ENCODE assay signal across 1 cellular context in the genomic region with DNA sequence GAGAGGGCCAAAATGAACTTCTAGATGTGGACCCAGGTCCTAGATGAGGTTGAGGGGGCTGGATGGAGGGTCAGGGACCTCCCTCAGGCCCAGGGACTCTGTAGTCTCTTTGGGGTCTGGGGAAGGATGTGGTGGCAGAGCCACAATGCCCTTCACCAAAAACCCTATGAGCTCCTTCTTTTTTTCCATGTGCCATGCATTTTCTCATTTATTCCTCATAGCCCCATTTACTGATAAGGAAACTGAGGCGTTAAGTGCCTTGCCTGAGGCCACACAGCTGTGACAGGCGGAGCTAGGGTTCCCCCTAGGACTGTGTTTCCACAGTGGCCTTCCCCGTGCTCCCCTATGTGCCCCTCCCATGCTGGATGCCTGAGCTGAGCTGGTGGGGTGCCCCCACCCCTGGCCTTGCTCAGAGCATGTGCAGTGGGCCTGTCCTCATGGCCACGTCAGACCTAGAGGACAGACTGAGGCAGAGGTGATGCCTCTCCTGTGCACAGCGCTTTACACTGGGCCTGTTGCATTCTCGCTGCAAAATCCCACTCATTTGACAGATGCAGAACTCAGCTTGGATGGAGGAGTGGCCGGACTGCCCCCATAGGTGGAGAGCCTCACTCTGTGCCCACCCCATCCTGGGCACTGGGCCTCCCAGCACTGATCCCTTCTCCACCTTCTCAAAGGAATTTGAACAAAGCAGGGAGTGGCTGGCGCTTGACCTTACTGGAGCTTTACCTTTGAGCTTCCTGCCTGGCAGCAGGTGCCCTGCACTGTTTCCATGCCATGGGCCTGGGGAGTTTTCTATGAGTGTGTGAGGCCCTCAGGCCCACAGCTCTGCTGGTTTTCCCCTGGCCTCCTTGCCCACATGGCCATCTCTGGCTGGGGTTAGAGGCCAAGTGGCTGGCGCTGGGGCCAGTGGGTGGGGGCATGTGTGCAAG.
A peak's percentile ranks its signal among the peaks of the same experiment; 100 is the strongest.
TF ChIP-seq lines count a peak whose summit lies in the region.

No MANE protein-coding gene starts in this region.

TF ChIP-seq in HepG2, 621 proteins besides CTCF, POLR2A, EP300 and RAD21 (continues in another document):
- TF ChIP-seq PHB2 (IDR thresholded peaks at IDR 0.05; ENCODE audit: partially characterized antibody) (no peak), ZNF674 (CRISPR knock-in tag; IDR thresholded peaks at IDR 0.05; ENCODE audit: low read depth) (no peak; the same call in 1 of the 2 replicates), MXD4 (CRISPR knock-in tag; IDR thresholded peaks at IDR 0.05) (0 out of 2 replicates have a peak, but pooled peaks have one; percentile 1), GABPB1 (CRISPR knock-in tag; IDR thresholded peaks at IDR 0.05) (no peak), BCL6 (CRISPR knock-in tag; IDR thresholded peaks at IDR 0.05) (no peak), ZNF3 (CRISPR knock-in tag; IDR thresholded peaks at IDR 0.05) (no peak), BORCS8-MEF2B (CRISPR knock-in tag; IDR thresholded peaks at IDR 0.05) (no peak), AHR (CRISPR knock-in tag; IDR thresholded peaks at IDR 0.05) (no peak), STAT5B (CRISPR knock-in tag; IDR thresholded peaks at IDR 0.05) (no peak), ZNF792 (CRISPR knock-in tag; IDR thresholded peaks at IDR 0.05) (no peak), SKI (IDR thresholded peaks at IDR 0.05; ENCODE audit: partially characterized antibody) (no peak), RFX1 (IDR thresholded peaks at IDR 0.05) (no peak), ZBTB26 (CRISPR knock-in tag; IDR thresholded peaks at IDR 0.05; ENCODE audit: borderline replicate concordance) (no peak), ZNF552 (CRISPR knock-in tag; IDR thresholded peaks at IDR 0.05; ENCODE audit: borderline replicate concordance) (no peak), HMGA1 (CRISPR knock-in tag; conservative IDR thresholded peaks at IDR 0.05) (no peak), ZNF629 (CRISPR knock-in tag; conservative IDR thresholded peaks at IDR 0.05) (peak; percentile 51; the same call in 1 of the 2 replicates), TFAP4 (IDR thresholded peaks at IDR 0.05; ENCODE audit: borderline replicate concordance, low read depth) (no peak), HOXA3 (CRISPR knock-in tag; IDR thresholded peaks at IDR 0.05) (no peak), HES4 (CRISPR knock-in tag; IDR thresholded peaks at IDR 0.05; ENCODE audit: borderline replicate concordance) (no peak; the same call in 1 of the 2 replicates), NONO (IDR thresholded peaks at IDR 0.05) (no peak), NONO (CRISPR knock-in tag; conservative IDR thresholded peaks at IDR 0.05) (no peak), TCF12 (IDR thresholded peaks at IDR 0.05) (no peak), TCF12 (CRISPR knock-in tag; IDR thresholded peaks at IDR 0.05) (no peak), ZFP36 (IDR thresholded peaks at IDR 0.05; ENCODE audit: borderline replicate concordance, low read depth, low read length, partially characterized antibody) (no peak), USF2 (IDR thresholded peaks at IDR 0.05; ENCODE audit: low read depth, low read length) (no peak), USF2 (CRISPR knock-in tag; IDR thresholded peaks at IDR 0.05; ENCODE audit: borderline replicate concordance) (no peak), ZNF550 (CRISPR knock-in tag; IDR thresholded peaks at IDR 0.05; ENCODE audit: borderline replicate concordance) (peak; percentile 10; the same call in 1 of the 2 replicates), ZNF546 (CRISPR knock-in tag; conservative IDR thresholded peaks at IDR 0.05) (no peak), ZNF672 (CRISPR knock-in tag; IDR thresholded peaks at IDR 0.05) (no peak), HOXD1 (CRISPR knock-in tag; IDR thresholded peaks at IDR 0.05) (no peak), SIX1 (CRISPR knock-in tag; IDR thresholded peaks at IDR 0.05; ENCODE audit: borderline replicate concordance) (no peak), ZNF235 (CRISPR knock-in tag; IDR thresholded peaks at IDR 0.05; ENCODE audit: borderline replicate concordance) (no peak), CBX5 (CRISPR knock-in tag; IDR thresholded peaks at IDR 0.05; ENCODE audit: borderline replicate concordance) (no peak), ZFAT (CRISPR knock-in tag; conservative IDR thresholded peaks at IDR 0.05) (no peak), NFE2L2 (IDR thresholded peaks at IDR 0.05; ENCODE audit: low read length) (no peak), RELA (CRISPR knock-in tag; IDR thresholded peaks at IDR 0.05) (no peak), SCMH1 (CRISPR knock-in tag; IDR thresholded peaks at IDR 0.05; ENCODE audit: borderline replicate concordance) (no peak), ZNF232 (CRISPR knock-in tag; IDR thresholded peaks at IDR 0.05; ENCODE audit: borderline replicate concordance) (0 out of 2 replicates have a peak, but pooled peaks have one; percentile 32), GTF2F1 (IDR thresholded peaks at IDR 0.05; ENCODE audit: low read length) (no peak), ZBTB2 (CRISPR knock-in tag; IDR thresholded peaks at IDR 0.05; ENCODE audit: low read depth) (no peak), ZMAT3 (CRISPR knock-in tag; conservative IDR thresholded peaks at IDR 0.05) (no peak; the same call in 1 of the 2 replicates), JARID2 (CRISPR knock-in tag; IDR thresholded peaks at IDR 0.05; ENCODE audit: insufficient replicate concordance) (peak; percentile 14), TMF1 (CRISPR knock-in tag; IDR thresholded peaks at IDR 0.05; ENCODE audit: low read depth) (no peak), PHF20 (CRISPR knock-in tag; IDR thresholded peaks at IDR 0.05) (no peak), SRSF1 (optimal IDR thresholded peaks at IDR 0.05; ENCODE audit: low read depth, low read length) (peak; percentile 22), ZNF598 (CRISPR knock-in tag; IDR thresholded peaks at IDR 0.05; ENCODE audit: borderline replicate concordance) (no peak), REL (CRISPR knock-in tag; conservative IDR thresholded peaks at IDR 0.05) (no peak), NKX3-1 (CRISPR knock-in tag; IDR thresholded peaks at IDR 0.05) (no peak), YY1 (IDR thresholded peaks at IDR 0.05; ENCODE audit: insufficient read depth, insufficient replicate concordance, low read depth, low read length) (no peak), MYNN (CRISPR knock-in tag; IDR thresholded peaks at IDR 0.05; ENCODE audit: low read depth) (peak; percentile 44; the same call in 1 of the 2 replicates)
- TF ChIP-seq, protein P1, sequence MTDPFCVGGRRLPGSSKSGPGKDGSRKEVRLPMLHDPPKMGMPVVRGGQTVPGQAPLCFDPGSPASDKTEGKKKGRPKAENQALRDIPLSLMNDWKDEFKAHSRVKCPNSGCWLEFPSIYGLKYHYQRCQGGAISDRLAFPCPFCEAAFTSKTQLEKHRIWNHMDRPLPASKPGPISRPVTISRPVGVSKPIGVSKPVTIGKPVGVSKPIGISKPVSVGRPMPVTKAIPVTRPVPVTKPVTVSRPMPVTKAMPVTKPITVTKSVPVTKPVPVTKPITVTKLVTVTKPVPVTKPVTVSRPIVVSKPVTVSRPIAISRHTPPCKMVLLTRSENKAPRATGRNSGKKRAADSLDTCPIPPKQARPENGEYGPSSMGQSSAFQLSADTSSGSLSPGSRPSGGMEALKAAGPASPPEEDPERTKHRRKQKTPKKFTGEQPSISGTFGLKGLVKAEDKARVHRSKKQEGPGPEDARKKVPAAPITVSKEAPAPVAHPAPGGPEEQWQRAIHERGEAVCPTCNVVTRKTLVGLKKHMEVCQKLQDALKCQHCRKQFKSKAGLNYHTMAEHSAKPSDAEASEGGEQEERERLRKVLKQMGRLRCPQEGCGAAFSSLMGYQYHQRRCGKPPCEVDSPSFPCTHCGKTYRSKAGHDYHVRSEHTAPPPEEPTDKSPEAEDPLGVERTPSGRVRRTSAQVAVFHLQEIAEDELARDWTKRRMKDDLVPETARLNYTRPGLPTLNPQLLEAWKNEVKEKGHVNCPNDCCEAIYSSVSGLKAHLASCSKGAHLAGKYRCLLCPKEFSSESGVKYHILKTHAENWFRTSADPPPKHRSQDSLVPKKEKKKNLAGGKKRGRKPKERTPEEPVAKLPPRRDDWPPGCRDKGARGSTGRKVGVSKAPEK (CRISPR knock-in tag; IDR thresholded peaks at IDR 0.05; ENCODE audit: borderline replicate concordance): no peak
- TF ChIP-seq, protein P2, sequence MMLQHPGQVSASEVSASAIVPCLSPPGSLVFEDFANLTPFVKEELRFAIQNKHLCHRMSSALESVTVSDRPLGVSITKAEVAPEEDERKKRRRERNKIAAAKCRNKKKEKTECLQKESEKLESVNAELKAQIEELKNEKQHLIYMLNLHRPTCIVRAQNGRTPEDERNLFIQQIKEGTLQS (CRISPR knock-in tag; IDR thresholded peaks at IDR 0.05): no peak
- TF ChIP-seq, protein P3, sequence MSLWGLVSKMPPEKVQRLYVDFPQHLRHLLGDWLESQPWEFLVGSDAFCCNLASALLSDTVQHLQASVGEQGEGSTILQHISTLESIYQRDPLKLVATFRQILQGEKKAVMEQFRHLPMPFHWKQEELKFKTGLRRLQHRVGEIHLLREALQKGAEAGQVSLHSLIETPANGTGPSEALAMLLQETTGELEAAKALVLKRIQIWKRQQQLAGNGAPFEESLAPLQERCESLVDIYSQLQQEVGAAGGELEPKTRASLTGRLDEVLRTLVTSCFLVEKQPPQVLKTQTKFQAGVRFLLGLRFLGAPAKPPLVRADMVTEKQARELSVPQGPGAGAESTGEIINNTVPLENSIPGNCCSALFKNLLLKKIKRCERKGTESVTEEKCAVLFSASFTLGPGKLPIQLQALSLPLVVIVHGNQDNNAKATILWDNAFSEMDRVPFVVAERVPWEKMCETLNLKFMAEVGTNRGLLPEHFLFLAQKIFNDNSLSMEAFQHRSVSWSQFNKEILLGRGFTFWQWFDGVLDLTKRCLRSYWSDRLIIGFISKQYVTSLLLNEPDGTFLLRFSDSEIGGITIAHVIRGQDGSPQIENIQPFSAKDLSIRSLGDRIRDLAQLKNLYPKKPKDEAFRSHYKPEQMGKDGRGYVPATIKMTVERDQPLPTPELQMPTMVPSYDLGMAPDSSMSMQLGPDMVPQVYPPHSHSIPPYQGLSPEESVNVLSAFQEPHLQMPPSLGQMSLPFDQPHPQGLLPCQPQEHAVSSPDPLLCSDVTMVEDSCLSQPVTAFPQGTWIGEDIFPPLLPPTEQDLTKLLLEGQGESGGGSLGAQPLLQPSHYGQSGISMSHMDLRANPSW (CRISPR knock-in tag; IDR thresholded peaks at IDR 0.05; ENCODE audit: borderline replicate concordance): no peak
- TF ChIP-seq, protein P4, sequence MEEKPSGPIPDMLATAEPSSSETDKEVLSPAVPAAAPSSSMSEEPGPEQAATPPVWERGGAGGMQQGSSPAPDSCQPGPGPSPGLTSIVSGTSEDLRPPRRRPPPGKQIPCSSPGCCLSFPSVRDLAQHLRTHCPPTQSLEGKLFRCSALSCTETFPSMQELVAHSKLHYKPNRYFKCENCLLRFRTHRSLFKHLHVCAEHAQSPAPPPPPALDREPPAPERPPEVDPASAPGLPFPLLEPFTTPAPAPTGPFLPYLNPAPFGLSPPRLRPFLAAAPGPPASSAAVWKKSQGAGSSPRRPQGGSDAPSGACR (CRISPR knock-in tag; IDR thresholded peaks at IDR 0.05): no peak
